In genomic region chr15:74136584-74137543, GRCh38 we compare ENCODE assay signal across 9 cellular contexts. TPM values are rescaled to one million over a fixed set of nuclear protein-coding genes. Genes with fewer than 3 reads are reported as not detected.
DNase-seq lines count a peak whose midpoint lies in the region; ATAC-seq and TF ChIP-seq lines count a peak whose summit lies in the region.
"Had no signal": no experiment of that assay in that cellular context is flagged by ENCODE, and none has a peak within 500 bp of the region (broad histone marks: within the 10 kb centered on the region; RNA-seq: fewer than 3 reads in every experiment).

No MANE protein-coding gene starts in this region.

- peak overlapping the region in 4 of 10 donors; percentile 9 to 53 (median 34) for H3K27ac Mint-ChIP-seq in naive thymus-derived CD8-positive, alpha-beta T cell

- in situ Hi-C loops in HAP-1 (cut with MboI; ENCODE audit: low sequenced_read_pairs): no loop called here

- peak overlapping the region; percentile 69 to 86 (median 76) for H3K4me3 Mint-ChIP-seq in naive thymus-derived CD8-positive, alpha-beta T cell

- H3K9me3 ChIP-seq in HAP-1: no peaks in the 10 kb centered on the region

- no peaks in the 10 kb centered on the region for H3K9me3 Mint-ChIP-seq in naive thymus-derived CD8-positive, alpha-beta T cell

- H3K4me1 ChIP-seq in HAP-1: peaks cover 5% of the 10 kb centered on the region

- POLR2A ChIA-PET in AG04449 (lab: Yijun Ruan, JAX): no interaction called here
- POLR2A ChIA-PET in naive thymus-derived CD8-positive, alpha-beta T cell (lab: Charles Lee): no interaction called here

- peaks cover 24 to 92% (median 61%) of the 10 kb centered on the region in 5 donors for H3K27me3 Mint-ChIP-seq in naive thymus-derived CD8-positive, alpha-beta T cell

- TF ChIP-seq CTCF in AG04449 (IDR thresholded peaks at IDR 0.05; ENCODE audit: insufficient read depth, low read length, missing control alignments) (no peak), cardiac fibroblast (IDR thresholded peaks at IDR 0.05; ENCODE audit: low read depth, low read length) (no peak)

- H3K27me3 ChIP-seq in HAP-1 (ENCODE audit: low read depth): peaks cover 27% of the 10 kb centered on the region

- H3K4me3 ChIP-seq in AG04449 (ENCODE audit: low read depth, low read length) (peak overlapping the region; percentile 56), HAP-1 (peak overlapping the region; percentile 40), cardiac fibroblast (replicated peaks in 1 of 2; ENCODE audit: low read depth in 2 of 2, low read length in 2 of 2) (peak overlapping the region; percentile 28 to 45)

- no peak for DNase-seq in AG04449 (ENCODE audit: low read depth, low spot score)
- DNase-seq in HAP-1 (ENCODE audit: low spot score in 2 of 2): no peak
- DNase-seq in cardiac fibroblast (ENCODE audit: low read depth in 2 of 2): peak; percentile 28 to 59
- no peak for DNase-seq in naive thymus-derived CD8-positive, alpha-beta T cell
- no peak for DNase-seq in NOMO-1 treated with dmso at 0.1 percent for 144 hours (lab: John Stamatoyannopoulos, UW; ENCODE audit: unreplicated experiment)

- ATAC-seq in naive thymus-derived CD8-positive, alpha-beta T cell: peak in 1 of 2 donors; percentile 37
- ATAC-seq in GM21360 (IDR thresholded peaks at IDR 0.05; ENCODE audit: unreplicated experiment) (no peak), GM21737 (IDR thresholded peaks at IDR 0.05; ENCODE audit: unreplicated experiment) (no peak), GM21423 (IDR thresholded peaks at IDR 0.05; ENCODE audit: unreplicated experiment) (no peak)

- peaks cover 15 to 35% (median 30%) of the 10 kb centered on the region in 4 donors for H3K4me1 Mint-ChIP-seq in naive thymus-derived CD8-positive, alpha-beta T cell

- CTCF ChIA-PET in AG04449 (lab: Yijun Ruan, JAX): interaction anchor here (1.0 to 3.5 kb wide), 6 partner anchors 8 to 184 kb away, joined by 3 to 42 read pairs (median 6); no protein-coding TSS in a partner anchor

- peaks cover 0 to 2% (median 0%) of the 10 kb centered on the region in 3 donors for H3K36me3 Mint-ChIP-seq in naive thymus-derived CD8-positive, alpha-beta T cell

- no peaks in the 10 kb centered on the region for H3K36me3 ChIP-seq in HAP-1 (replicated peaks)

RNA-seq across cellular contexts. Expression of gene ISLR2, which starts 6.5 kb away (rescaled TPM):
- total RNA-seq in naive thymus-derived CD8-positive, alpha-beta T cell: not detected
- polyA plus RNA-seq in naive thymus-derived CD8-positive, alpha-beta T cell: not detected

RNA-seq across cellular contexts. Expression of gene ISLR, which starts 36.6 kb away (rescaled TPM):
- total RNA-seq in naive thymus-derived CD8-positive, alpha-beta T cell: not detected
- polyA plus RNA-seq in naive thymus-derived CD8-positive, alpha-beta T cell: not detected

RNA-seq across cellular contexts. Expression of gene GOLGA6A, which starts 54.5 kb away (rescaled TPM):
- under 1 TPM; 0.16 to 0.39 TPM for total RNA-seq in naive thymus-derived CD8-positive, alpha-beta T cell
- polyA plus RNA-seq in naive thymus-derived CD8-positive, alpha-beta T cell: under 1 TPM in 1 of 3 donors, not detected in 2; 0.05 TPM
- total RNA-seq: aorta had no signal
- polyA plus RNA-seq: aorta had no signal

Comparison
In these comparisons a context has a peak if more than half of its experiments do, and no peak if none do; other contexts are left out.
1. DNase-seq: peak in cardiac fibroblast (2 of 2); none in AG04449 (single experiment), HAP-1 (0 of 2), naive thymus-derived CD8-positive, alpha-beta T cell (0 of 10) and NOMO-1 treated with dmso at 0.1 percent for 144 hours (single experiment).
2. Peak in every context shown above with its lines, with median percentiles within 50 percentile points of each other: H3K4me3 ChIP-seq.